In the genomic region with DNA sequence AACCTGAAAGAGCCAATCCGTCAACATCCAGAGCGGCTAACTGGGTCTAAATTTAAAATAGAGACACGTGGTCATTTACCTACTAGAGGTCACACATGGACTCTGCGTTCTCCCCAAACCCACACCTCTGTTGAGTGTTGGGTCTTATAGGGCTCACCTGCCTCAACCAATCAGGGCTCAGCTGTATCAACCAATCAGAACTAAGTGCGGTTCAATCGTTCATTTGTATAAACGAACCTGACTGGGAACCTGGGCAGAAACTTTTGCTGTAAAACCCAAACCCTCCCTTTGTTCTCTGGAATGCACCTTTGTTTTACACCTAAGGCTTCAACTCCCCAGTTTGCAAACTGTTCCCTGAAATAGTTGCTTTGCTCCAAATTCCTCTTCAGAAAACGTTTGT, we compare ENCODE assay signal across 1 cellular context.
TF ChIP-seq lines count a peak whose summit lies in the region.

No MANE protein-coding gene starts in this region.

TF ChIP-seq in H1, 55 proteins besides CTCF, POLR2A, EP300 and RAD21 (continued from another document):
- no peak for TF ChIP-seq SRF (IDR thresholded peaks at IDR 0.05; ENCODE audit: low read depth, low read length)
- no peak for TF ChIP-seq GABPA (IDR thresholded peaks at IDR 0.05; ENCODE audit: borderline replicate concordance, insufficient read depth, low read length)
- no peak for TF ChIP-seq SP4 (IDR thresholded peaks at IDR 0.05; ENCODE audit: low read length)
